Comparison of ENCODE assay signal across 14 cellular contexts in the genomic region with DNA sequence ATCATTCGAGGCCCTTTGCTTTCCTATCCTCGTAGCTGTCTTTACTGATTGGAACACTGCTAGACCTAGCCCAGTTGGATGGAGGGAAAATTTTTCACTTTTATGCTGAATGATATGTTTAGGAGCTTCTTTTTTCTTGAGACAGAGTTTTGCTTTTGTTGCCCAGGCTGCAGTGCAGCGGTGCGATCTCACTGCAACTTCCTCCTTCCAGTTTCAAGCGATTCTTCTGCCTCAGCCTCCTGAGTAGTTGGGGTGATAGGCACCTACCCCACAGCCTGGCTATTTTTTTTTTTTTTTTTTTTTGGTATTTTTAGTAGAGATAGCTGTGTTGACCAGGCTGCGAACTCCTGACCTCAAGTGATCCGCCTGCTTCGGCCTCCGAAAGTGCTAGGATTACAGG.
"Had no signal": no experiment of that assay in that cellular context is flagged by ENCODE, and none has a peak within 500 bp of the region (broad histone marks: within the 10 kb centered on the region; RNA-seq: fewer than 3 reads in every experiment).

No MANE protein-coding gene starts in this region.

- H3K27ac ChIP-seq: colonic mucosa, thyroid gland had no signal

- DNase-seq: activated gamma-delta T cell; anterior cingulate cortex; colonic mucosa; head of caudate nucleus; retina; spleen; stimulated activated CD4-positive, alpha-beta T cell treated with anti-CD3 and anti-CD28 coated beads, Interleukin-4, amount 100 ng/mL, for 4 hours; stimulated activated naive CD4-positive, alpha-beta T cell; T-cell; thyroid gland had no signal

- H3K4me1 Mint-ChIP-seq: brain; central memory CD8-positive, alpha-beta T cell; mesothelial cell of epicardium had no signal

- H3K4me3 Mint-ChIP-seq: brain; central memory CD8-positive, alpha-beta T cell; mesothelial cell of epicardium; T-cell had no signal

- H3K9me3 Mint-ChIP-seq: brain; central memory CD8-positive, alpha-beta T cell; mesothelial cell of epicardium; T-cell had no signal

- ATAC-seq: activated CD4-positive, CD25-positive, alpha-beta regulatory T cell treated with anti-CD3 and anti-CD28 coated beads, Interleukin-2, amount 50 U/mL, for 24 hours; T-cell had no signal

- H3K27me3 ChIP-seq: colonic mucosa, spleen, thyroid gland had no signal

- H3K27me3 Mint-ChIP-seq: brain; central memory CD8-positive, alpha-beta T cell; T-cell had no signal

- H3K27ac Mint-ChIP-seq: mesothelial cell of epicardium had no signal

- H3K9me3 ChIP-seq: colonic mucosa, spleen, thyroid gland had no signal
